In the genomic region with DNA sequence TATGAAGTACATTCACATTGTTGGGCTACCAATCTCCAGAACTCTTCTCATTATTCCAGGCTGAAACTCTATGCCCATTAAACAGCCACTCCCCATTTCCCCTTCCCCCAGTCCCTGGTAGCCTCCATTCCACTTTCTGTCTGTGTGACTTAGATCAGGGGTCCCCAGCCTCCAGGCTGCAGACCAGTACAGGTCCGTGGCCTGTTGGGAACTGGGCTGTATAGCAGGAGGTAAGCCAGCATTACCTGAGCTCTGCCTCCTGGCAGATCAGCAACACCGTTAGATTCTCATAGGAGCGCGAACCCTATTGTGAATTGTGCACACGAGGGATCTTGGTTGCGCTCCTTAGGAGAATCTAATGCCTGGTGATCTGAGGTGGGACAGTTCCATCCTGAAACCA, we compare ENCODE assay signal across 28 cellular contexts. TPM values are rescaled to one million over a fixed set of nuclear protein-coding genes. Genes with fewer than 3 reads are reported as not detected.
"Had no signal": no experiment of that assay in that cellular context is flagged by ENCODE, and none has a peak within 500 bp of the region (broad histone marks: within the 10 kb centered on the region; RNA-seq: fewer than 3 reads in every experiment).

No MANE protein-coding gene starts in this region.

- H3K27ac ChIP-seq: brain microvascular endothelial cell, cardiac muscle cell, KMS-11 had no signal

- H3K4me2 ChIP-seq: KMS-11 had no signal

- H3K4me3 ChIP-seq: cardiac muscle cell, MG63 had no signal

- ATAC-seq: activated T-helper 17 cell treated with anti-CD3 and anti-CD28 coated beads, Interleukin-2, amount 50 U/mL, for 72 hours; T-helper 17 cell had no signal

- DNase-seq: activated CD4-positive, alpha-beta memory T cell treated with anti-CD3 and anti-CD28 coated beads for 36 hours; activated CD4-positive, alpha-beta T cell treated with anti-CD3 and anti-CD28 coated beads, Interleukin-2, amount 10 ng/mL, durations not matched to agents 7 days and 5 days; activated CD4-positive, CD25-positive, alpha-beta regulatory T cell; activated gamma-delta T cell treated with Interleukin-2 at 50 U/mL for 16 hours; activated naive CD4-positive, alpha-beta T cell treated with anti-CD3 and anti-CD28 coated beads, Interleukin-2, amount 10 ng/mL, durations not matched to agents 7 days and 5 days; activated naive CD8-positive, alpha-beta T cell treated with anti-CD3 and anti-CD28 coated beads for 36 hours; activated T-cell treated with anti-CD3 and anti-CD28 coated beads for 4 hours; activated T-cell treated with anti-CD3 and anti-CD28 coated beads, Interleukin-2, amount 50 U/mL, for 48 hours; brain microvascular endothelial cell; MG63; MV-4-11; NCI-H1092 treated with DMSO at 0.1 percent for 48 hours; NCI-H1417 treated with DMSO at 0.1 percent for 48 hours; NCI-H1694; NCI-H2029; NCI-H2107; NCI-H2171 treated with DMSO at 0.1 percent for 48 hours; NCI-H226; NCI-H510A; NCI-H526 treated with DMSO at 0.1 percent for 48 hours; NCI-H82; SIG-M5; T-helper 17 cell; T-helper 9 cell had no signal

- H3K9ac ChIP-seq: KMS-11 had no signal

- H3K36me3 ChIP-seq: brain microvascular endothelial cell, cardiac muscle cell, MG63 had no signal

- H3K27me3 ChIP-seq: brain microvascular endothelial cell, cardiac muscle cell, MG63 had no signal

RNA-seq across cellular contexts. Expression of gene ZNF618, which starts 23.1 kb away (rescaled TPM):
- total RNA-seq: OCI-LY7 had no signal
